ENCODE assay signal across 8 cellular contexts in the genomic region with DNA sequence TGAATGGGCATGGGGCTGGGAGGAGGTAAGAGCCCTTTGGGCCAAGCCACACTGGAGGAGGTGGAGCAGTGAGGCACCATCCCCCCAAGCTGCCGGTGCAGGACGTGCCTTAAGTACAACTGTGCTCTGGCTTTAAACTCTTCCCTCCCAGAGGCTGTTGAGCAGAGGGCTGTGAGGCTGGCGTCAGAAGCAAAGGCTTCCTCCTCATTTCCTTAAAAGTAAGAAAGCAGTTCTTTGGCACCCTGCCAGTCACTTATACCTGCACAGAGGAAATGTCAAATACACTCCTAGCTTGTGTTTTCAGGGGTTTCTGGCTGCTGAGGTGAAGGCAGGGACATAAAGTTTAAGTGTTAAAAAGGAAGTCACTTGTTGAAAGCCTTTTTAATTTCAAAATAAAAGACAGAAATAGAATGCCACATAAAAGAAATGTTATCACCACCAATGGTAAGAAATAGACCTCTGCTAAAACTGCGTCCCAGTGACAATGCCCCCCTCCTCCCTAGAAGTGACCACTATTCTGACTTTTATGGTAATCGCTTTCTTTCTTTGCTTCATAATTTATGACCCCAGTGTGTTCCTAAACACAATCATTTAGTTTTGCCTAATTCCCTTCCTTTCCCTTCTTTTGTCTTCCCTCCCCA. TPM values are rescaled to one million over a fixed set of nuclear protein-coding genes. Genes with fewer than 3 reads are reported as not detected.
DNase-seq lines count a peak whose midpoint lies in the region; ATAC-seq and TF ChIP-seq lines count a peak whose summit lies in the region.

No MANE protein-coding gene starts in this region.

- peak; percentile 83 for ATAC-seq in esophagus mucosa
- ATAC-seq in GM18519 (IDR thresholded peaks at IDR 0.05; ENCODE audit: low FRiP score, unreplicated experiment), result no peak
- no peak for ATAC-seq in HG03469 (IDR thresholded peaks at IDR 0.05; ENCODE audit: unreplicated experiment)

- peak overlapping the region; percentile 24 for H3K27ac ChIP-seq in WERI-Rb-1

- no peak for TF ChIP-seq CTCF in WERI-Rb-1 (IDR thresholded peaks at IDR 0.05; ENCODE audit: low read depth, low read length)

- no peak overlapping the region for H3K4me3 ChIP-seq in WERI-Rb-1 (ENCODE audit: low read depth, low read length)

- TF ChIP-seq EP300 in Ishikawa (IDR thresholded peaks at IDR 0.05; ENCODE audit: borderline replicate concordance), result no peak

- H3K27me3 ChIP-seq in WERI-Rb-1 (ENCODE audit: insufficient read depth, low read depth, severe bottlenecking), result no peaks in the 10 kb centered on the region

- H3K36me3 ChIP-seq in WERI-Rb-1, result no peaks in the 10 kb centered on the region

- no peaks in the 10 kb centered on the region for H3K9me3 ChIP-seq in WERI-Rb-1 (ENCODE audit: severe bottlenecking)

- DNase-seq in WERI-Rb-1 (peak; percentile 18), OCI-M1 (lab: John Stamatoyannopoulos, UW) (no peak), SIG-M5 treated with dmso at 0.1 percent for 504 hours (lab: John Stamatoyannopoulos, UW; ENCODE audit: unreplicated experiment) (no peak)
- peak; percentile 41 for DNase-seq in stimulated activated CD4-positive, alpha-beta T cell treated with anti-CD3 and anti-CD28 coated beads, Interleukin-15, amount 100 ng/mL, for 24 hours

- TF ChIP-seq RAD21 in Ishikawa (IDR thresholded peaks at IDR 0.05; ENCODE audit: low read depth), result no peak

TF ChIP-seq in Ishikawa, 13 proteins besides CTCF, POLR2A, EP300 and RAD21:
- TF ChIP-seq YY1 (IDR thresholded peaks at IDR 0.05; ENCODE audit: low read depth) (no peak), NFIC (IDR thresholded peaks at IDR 0.05) (peak; percentile 86)
TF ChIP-seq in Ishikawa: peak in this region for 1.

RNA-seq across cellular contexts. Expression of a gene that starts 33.0 kb away (rescaled TPM):
- total RNA-seq in esophagus mucosa, result 15.9 TPM

Comparison
In these comparisons a context has a peak if more than half of its experiments do, and no peak if none do; other contexts are left out.
1. DNase-seq: peak in WERI-Rb-1 (single experiment) and stimulated activated CD4-positive, alpha-beta T cell treated with anti-CD3 and anti-CD28 coated beads, Interleukin-15, amount 100 ng/mL, for 24 hours (single experiment); none in OCI-M1 (single experiment) and SIG-M5 treated with dmso at 0.1 percent for 504 hours (single experiment).